ENCODE assay signal across 1 cellular context in genomic region chr19:49858591-49858985, GRCh38.
TF ChIP-seq lines count a peak whose summit lies in the region.

No MANE protein-coding gene starts in this region.

TF ChIP-seq in HEK293, 187 proteins besides CTCF, POLR2A, EP300 and RAD21 (continued from another document):
- peak; percentile 69 for TF ChIP-seq GLIS2 (tag by site-specific recombination; IDR thresholded peaks at IDR 0.05)
- TF ChIP-seq ZNF214 (tag by site-specific recombination; IDR thresholded peaks at IDR 0.05; ENCODE audit: borderline replicate concordance): no peak
- peak; percentile 74 for TF ChIP-seq ZFHX2 (tag by site-specific recombination; conservative IDR thresholded peaks at IDR 0.05)
- no peak for TF ChIP-seq ZNF624 (tag by site-specific recombination; IDR thresholded peaks at IDR 0.05)
- peak; percentile 48 for TF ChIP-seq PATZ1 (tag by site-specific recombination; IDR thresholded peaks at IDR 0.05)
- no peak for TF ChIP-seq ZNF202 (tag by site-specific recombination; IDR thresholded peaks at IDR 0.05; ENCODE audit: borderline replicate concordance)
- TF ChIP-seq ZBTB7A (tag by site-specific recombination; IDR thresholded peaks at IDR 0.05; ENCODE audit: low read depth): 0 out of 2 replicates have a peak, but pooled peaks have one; percentile 4
- TF ChIP-seq ZNF600 (tag by site-specific recombination; IDR thresholded peaks at IDR 0.05): peak; percentile 98
- TF ChIP-seq ZNF175 (tag by site-specific recombination; IDR thresholded peaks at IDR 0.05): no peak
- peak; percentile 77 for TF ChIP-seq EGR2 (tag by site-specific recombination; IDR thresholded peaks at IDR 0.05; ENCODE audit: low read depth)
- no peak for TF ChIP-seq KLF7 (tag by site-specific recombination; IDR thresholded peaks at IDR 0.05; ENCODE audit: borderline replicate concordance)
- TF ChIP-seq ZNF530 (tag by site-specific recombination; IDR thresholded peaks at IDR 0.05; ENCODE audit: low read depth): no peak
- TF ChIP-seq ZNF157 (tag by site-specific recombination; IDR thresholded peaks at IDR 0.05): no peak
- peak; percentile 62; the same call in 1 of the 2 replicates for TF ChIP-seq HIC1 (tag by site-specific recombination; IDR thresholded peaks at IDR 0.05)
- no peak for TF ChIP-seq PRDM2 (tag by site-specific recombination; IDR thresholded peaks at IDR 0.05; ENCODE audit: borderline replicate concordance)
- TF ChIP-seq ZNF571 (tag by site-specific recombination; IDR thresholded peaks at IDR 0.05): no peak
- no peak for TF ChIP-seq ZNF473 (tag by site-specific recombination; IDR thresholded peaks at IDR 0.05)
- TF ChIP-seq SP7 (tag by site-specific recombination; IDR thresholded peaks at IDR 0.05): 0 out of 2 replicates have a peak, but pooled peaks have one; percentile 13
- no peak for TF ChIP-seq ZBTB10 (tag by site-specific recombination; IDR thresholded peaks at IDR 0.05)
- 0 out of 2 replicates have a peak, but pooled peaks have one; percentile 5 for TF ChIP-seq SP2 (tag by site-specific recombination; IDR thresholded peaks at IDR 0.05)
